14 cellular contexts compared by ENCODE assay signal in the genomic region with DNA sequence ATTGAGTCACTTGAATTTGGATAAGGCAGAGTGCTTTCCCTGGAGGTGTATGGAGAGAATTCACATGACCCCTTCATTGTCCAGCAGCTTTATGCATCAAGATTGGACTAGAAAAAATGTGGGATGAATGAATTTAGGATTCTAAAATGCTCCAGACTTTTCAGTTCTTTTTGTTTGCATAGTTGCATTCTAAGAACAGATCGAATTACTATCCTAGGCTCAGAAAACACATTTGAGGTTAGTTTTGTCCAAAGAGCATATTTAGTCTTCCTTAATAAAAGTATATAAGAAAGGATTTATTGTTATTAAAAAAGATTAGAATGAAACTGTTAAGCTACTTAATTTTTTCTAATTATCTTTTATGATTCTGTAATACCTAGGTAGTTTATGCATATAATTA.
"Had no signal": no experiment of that assay in that cellular context is flagged by ENCODE, and none has a peak within 500 bp of the region (broad histone marks: within the 10 kb centered on the region; RNA-seq: fewer than 3 reads in every experiment).

No MANE protein-coding gene starts in this region.

- H3K9me3 Mint-ChIP-seq: dendritic cell treated with granulocyte-macrophage colony-stimulating factor and Interleukin-4, amounts not matched to agents 40 ng/mL and 50 ng/mL, for 4 days; effector memory CD8-positive, alpha-beta T cell had no signal

- DNase-seq: effector memory CD8-positive, alpha-beta T cell; esophagus squamous epithelium; heart left ventricle; hippocampal formation; kidney glomerular epithelial cell; naive thymus-derived CD4-positive, alpha-beta T cell; posterior cingulate gyrus; stimulated activated CD4-positive, alpha-beta T cell treated with anti-CD3 and anti-CD28 coated beads, Interleukin-2, amount 100 ng/mL, for 24 hours; stimulated activated naive CD4-positive, alpha-beta T cell; stomach; substantia nigra; transverse colon had no signal

- H3K27me3 Mint-ChIP-seq: dendritic cell treated with granulocyte-macrophage colony-stimulating factor and Interleukin-4, amounts not matched to agents 40 ng/mL and 50 ng/mL, for 4 days; naive thymus-derived CD4-positive, alpha-beta T cell had no signal

- H3K4me3 Mint-ChIP-seq: dendritic cell treated with granulocyte-macrophage colony-stimulating factor and Interleukin-4, amounts not matched to agents 40 ng/mL and 50 ng/mL, for 4 days; effector memory CD8-positive, alpha-beta T cell; naive thymus-derived CD4-positive, alpha-beta T cell had no signal

- H3K27ac Mint-ChIP-seq: dendritic cell treated with granulocyte-macrophage colony-stimulating factor and Interleukin-4, amounts not matched to agents 40 ng/mL and 50 ng/mL, for 4 days; effector memory CD8-positive, alpha-beta T cell; naive thymus-derived CD4-positive, alpha-beta T cell had no signal

- ATAC-seq: effector memory CD8-positive, alpha-beta T cell; heart left ventricle; naive thymus-derived CD4-positive, alpha-beta T cell; sciatic nerve had no signal
